27 cellular contexts compared by ENCODE assay signal in the genomic region with DNA sequence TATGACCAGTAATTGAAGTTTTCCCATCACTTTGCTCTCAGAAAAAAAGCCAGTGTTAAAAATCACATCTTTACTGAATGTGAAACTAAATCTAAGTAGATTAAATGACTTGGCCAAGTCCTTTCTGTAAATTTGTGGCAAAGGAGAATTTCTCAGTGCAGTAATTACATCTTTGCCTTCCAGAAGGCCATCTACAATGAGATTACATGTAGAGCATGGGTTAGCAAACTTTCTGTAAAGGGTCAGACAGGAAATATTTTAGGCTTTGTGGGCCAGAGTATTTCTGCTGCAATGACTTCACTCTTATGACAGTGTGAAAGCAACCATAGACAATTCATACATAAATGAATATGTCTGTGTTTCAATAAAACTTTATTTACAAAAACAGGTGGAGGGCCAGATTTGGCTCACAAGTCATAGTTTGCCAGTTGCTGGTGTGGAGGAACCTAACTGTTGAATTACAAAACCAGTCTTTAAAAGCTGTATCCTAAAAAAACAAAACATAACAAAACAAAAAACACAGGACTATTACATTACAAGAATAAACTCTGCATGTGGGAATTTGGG.
DNase-seq lines count a peak whose midpoint lies in the region; ATAC-seq, FAIRE-seq and TF ChIP-seq lines count a peak whose summit lies in the region.
"Had no signal": no experiment of that assay in that cellular context is flagged by ENCODE, and none has a peak within 500 bp of the region (broad histone marks: within the 10 kb centered on the region; RNA-seq: fewer than 3 reads in every experiment).

No MANE protein-coding gene starts in this region.

- no peak overlapping the region for H3K4me2 ChIP-seq in K562 (ENCODE audit: insufficient read depth, low read length)
- H3K4me2 ChIP-seq: A549; BLaER1 treated with 17β-estradiol and CSF1 and Interleukin-3, amounts not matched to agents 10 nM and 100 nM had no signal

- no peak overlapping the region for H3K27ac ChIP-seq in K562 (ENCODE audit: extremely low read depth, low read depth, low read length)
- H3K27ac ChIP-seq: 22Rv1; A549; BLaER1 treated with 17β-estradiol and CSF1 and Interleukin-3, amounts not matched to agents 10 nM and 100 nM had no signal

- no peak for TF ChIP-seq POLR2A in K562 (conservative IDR thresholded peaks at IDR 0.05)

- FAIRE-seq in K562 (lab: Jason Lieb, UNC) = no peak
- FAIRE-seq: A549, D721Med, GM12891, GM18507, H54 had no signal

- no peaks in the 10 kb centered on the region for H3K9me1 ChIP-seq in K562 (ENCODE audit: control insufficient read depth, insufficient read depth, low read length)

- no peaks in the 10 kb centered on the region for H3K4me1 ChIP-seq in K562 (replicated peaks in 1 of 2; ENCODE audit: control insufficient read depth in 2 of 2, insufficient read depth in 2 of 2, low read length in 2 of 2)
- H3K4me1 ChIP-seq: A549, BE2C, HAP-1 had no signal

- peaks cover 6 to 8% of the 10 kb centered on the region in 2 experiments; a peak in 2 of 5 replicates for H3K27me3 ChIP-seq in K562 (ENCODE audit: control insufficient read depth in 2 of 2, insufficient read depth in 2 of 2, low read length in 2 of 2)
- H3K27me3 ChIP-seq: BE2C; BLaER1 treated with 17β-estradiol and CSF1 and Interleukin-3, amounts not matched to agents 10 nM and 100 nM had no signal

- H3K79me2 ChIP-seq in K562 (ENCODE audit: control insufficient read depth, insufficient read depth, low read length) = no peaks in the 10 kb centered on the region

- TF ChIP-seq RAD21 in K562 (CRISPR knock-in tag; conservative IDR thresholded peaks at IDR 0.05 in 1 of 2, IDR thresholded peaks at IDR 0.05 in 1 of 2) = no peak

- POLR2A ChIA-PET in K562 (lab: Yijun Ruan, JAX) = no interaction called here

- no peak for TF ChIP-seq EP300 in K562 (IDR thresholded peaks at IDR 0.05; ENCODE audit: low read length)

- H3K4me3 ChIP-seq in K562 = no peak overlapping the region
- H3K4me3 ChIP-seq: A549; BLaER1 treated with 17β-estradiol and CSF1 and Interleukin-3, amounts not matched to agents 10 nM and 100 nM; HAP-1 had no signal

- no peak overlapping the region for H3K27ac Mint-ChIP-seq in activated CD8-positive, alpha-beta memory T cell treated with anti-CD3 and anti-CD28 coated beads, Interleukin-2, amount 10 ng/mL, durations not matched to agents 7 days and 5 days
- H3K27ac Mint-ChIP-seq in stimulated activated naive CD8-positive, alpha-beta T cell treated with anti-CD3 and anti-CD28 coated beads, Interleukin-15, amount 100 ng/mL, for 72 hours = no peak overlapping the region
- H3K27ac Mint-ChIP-seq: CD4-positive, alpha-beta T cell; CD8-positive, alpha-beta memory T cell had no signal

- H3K36me3 Mint-ChIP-seq in activated CD8-positive, alpha-beta memory T cell treated with anti-CD3 and anti-CD28 coated beads, Interleukin-2, amount 10 ng/mL, durations not matched to agents 7 days and 5 days = no peaks in the 10 kb centered on the region

- H3K4me3 Mint-ChIP-seq in activated CD8-positive, alpha-beta memory T cell treated with anti-CD3 and anti-CD28 coated beads, Interleukin-2, amount 10 ng/mL, durations not matched to agents 7 days and 5 days = no peak overlapping the region
- no peak overlapping the region for H3K4me3 Mint-ChIP-seq in stimulated activated naive CD8-positive, alpha-beta T cell treated with anti-CD3 and anti-CD28 coated beads, Interleukin-15, amount 100 ng/mL, for 72 hours
- H3K4me3 Mint-ChIP-seq: CD14-positive monocyte; CD4-positive, alpha-beta T cell; CD8-positive, alpha-beta memory T cell had no signal

- H3K36me3 ChIP-seq in K562 (ENCODE audit: control insufficient read depth, insufficient read depth, low read length) = no peaks in the 10 kb centered on the region
- H3K36me3 ChIP-seq: BE2C, HAP-1 had no signal

- H3K9me3 Mint-ChIP-seq in activated CD8-positive, alpha-beta memory T cell treated with anti-CD3 and anti-CD28 coated beads, Interleukin-2, amount 10 ng/mL, durations not matched to agents 7 days and 5 days (ENCODE audit: low read depth) = no peaks in the 10 kb centered on the region
- H3K9me3 Mint-ChIP-seq in stimulated activated naive CD8-positive, alpha-beta T cell treated with anti-CD3 and anti-CD28 coated beads, Interleukin-15, amount 100 ng/mL, for 72 hours = no peaks in the 10 kb centered on the region
- H3K9me3 Mint-ChIP-seq: CD4-positive, alpha-beta T cell; CD8-positive, alpha-beta memory T cell had no signal

- no peak overlapping the region for H2AFZ ChIP-seq in K562 (ENCODE audit: low read depth, low read length)

- TF ChIP-seq CTCF in K562 (IDR thresholded peaks at IDR 0.05 in 2 of 3, conservative IDR thresholded peaks at IDR 0.05 in 1 of 3; ENCODE audit: insufficient read depth in 2 of 3, low read depth in 1 of 3, low read length in 3 of 3) = no peak

- no peak overlapping the region for H3K9ac ChIP-seq in K562 (ENCODE audit: insufficient read depth in 1 of 2, low read depth in 2 of 2, low read length in 2 of 2)
- H3K9ac ChIP-seq: BLaER1 treated with 17β-estradiol and CSF1 and Interleukin-3, amounts not matched to agents 10 nM and 100 nM had no signal

- no peak for DNase-seq in activated CD8-positive, alpha-beta memory T cell treated with anti-CD3 and anti-CD28 coated beads, Interleukin-2, amount 10 ng/mL, durations not matched to agents 7 days and 5 days
- no peak for DNase-seq in activated CD8-positive, alpha-beta memory T cell treated with anti-CD3 and anti-CD28 coated beads, Interleukin-2, amount 50 U/mL, for 4 hours
- DNase-seq in stimulated activated naive CD8-positive, alpha-beta T cell treated with anti-CD3 and anti-CD28 coated beads, Interleukin-15, amount 100 ng/mL, for 72 hours = no peak
- DNase-seq in stimulated activated naive CD8-positive, alpha-beta T cell treated with anti-CD3 and anti-CD28 coated beads, Interleukin-15, Interleukin-2, amounts not matched to agents 100 U/mL and 50 U/mL, for 24 hours = no peak
- no peak for DNase-seq in K562 (ENCODE audit: extremely low read depth in 1 of 4, low spot score in 3 of 4)
- no peak for DNase-seq in SK-N-DZ (ENCODE audit: low spot score)
- no peak for DNase-seq in globus pallidus (ENCODE audit: low spot score)
- DNase-seq: ACHN; AML-193; BE2C; CD4-positive, alpha-beta T cell; CD8-positive, alpha-beta memory T cell; DMS 273 treated with DMSO at 0.1 percent for 48 hours; DMS79; EL; GDM1; GOT3 had no signal

- no peaks in the 10 kb centered on the region for H3K27me3 Mint-ChIP-seq in activated CD8-positive, alpha-beta memory T cell treated with anti-CD3 and anti-CD28 coated beads, Interleukin-2, amount 10 ng/mL, durations not matched to agents 7 days and 5 days
- H3K27me3 Mint-ChIP-seq in stimulated activated naive CD8-positive, alpha-beta T cell treated with anti-CD3 and anti-CD28 coated beads, Interleukin-15, amount 100 ng/mL, for 72 hours = no peaks in the 10 kb centered on the region
- H3K27me3 Mint-ChIP-seq: CD4-positive, alpha-beta T cell; CD8-positive, alpha-beta memory T cell had no signal

- H3K9me3 ChIP-seq in K562 (replicated peaks; ENCODE audit: control insufficient read depth, insufficient read depth, low read depth, low read length) = no peaks in the 10 kb centered on the region
- H3K9me3 ChIP-seq: A549; BE2C; BLaER1 treated with 17β-estradiol and CSF1 and Interleukin-3, amounts not matched to agents 10 nM and 100 nM; HAP-1 had no signal

- no TSS peak for BruUV-seq in K562 (replicated peaks; lab: Mats Ljungman, UMichigan)

- H4K20me1 ChIP-seq in K562 (replicated peaks; ENCODE audit: control insufficient read depth, insufficient read depth, low read length) = no peaks in the 10 kb centered on the region

- CTCF ChIA-PET in activated CD8-positive, alpha-beta memory T cell treated with anti-CD3 and anti-CD28 coated beads, Interleukin-2, amount 10 ng/mL, durations not matched to agents 7 days and 5 days (lab: Charles Lee) = interaction anchor here (1.1 kb wide), 1 partner anchor 41 kb away, joined by 3 read pairs; no protein-coding TSS in a partner anchor
- CTCF ChIA-PET in K562 (lab: Yijun Ruan, JAX; ENCODE audit: low intra/inter-chr PET ratio) = no interaction called here

- ATAC-seq in activated CD8-positive, alpha-beta memory T cell treated with anti-CD3 and anti-CD28 coated beads, Interleukin-2, amount 10 ng/mL, durations not matched to agents 7 days and 5 days = peak; percentile 42
- peak; percentile 48 for ATAC-seq in stimulated activated naive CD8-positive, alpha-beta T cell treated with anti-CD3 and anti-CD28 coated beads, Interleukin-15, amount 100 ng/mL, for 72 hours
- ATAC-seq in stimulated activated naive CD8-positive, alpha-beta T cell treated with anti-CD3 and anti-CD28 coated beads, Interleukin-15, Interleukin-2, amounts not matched to agents 100 U/mL and 50 U/mL, for 24 hours = no peak
- no peak for ATAC-seq in K562
- ATAC-seq in GM21360 (IDR thresholded peaks at IDR 0.05; ENCODE audit: unreplicated experiment) = no peak
- ATAC-seq: A549 had no signal

- in situ Hi-C loops in K562 (cut with MboI) = no loop called here

- intact Hi-C loops in K562 (cut with micrococcal nuclease) = no loop called here

- peaks cover 8% of the 10 kb centered on the region for H3K4me1 Mint-ChIP-seq in activated CD8-positive, alpha-beta memory T cell treated with anti-CD3 and anti-CD28 coated beads, Interleukin-2, amount 10 ng/mL, durations not matched to agents 7 days and 5 days
- peaks cover 8% of the 10 kb centered on the region for H3K4me1 Mint-ChIP-seq in stimulated activated naive CD8-positive, alpha-beta T cell treated with anti-CD3 and anti-CD28 coated beads, Interleukin-15, amount 100 ng/mL, for 72 hours
- H3K4me1 Mint-ChIP-seq: CD14-positive monocyte; CD8-positive, alpha-beta memory T cell had no signal

TF ChIP-seq in K562, 482 proteins besides CTCF, POLR2A, EP300 and RAD21 (continues in another document):
- TF ChIP-seq ELK3 (CRISPR knock-in tag; IDR thresholded peaks at IDR 0.05) = no peak

Comparison
In these comparisons a context has a peak if more than half of its experiments do, and no peak if none do; other contexts are left out.
1. ATAC-seq: peak in activated CD8-positive, alpha-beta memory T cell treated with anti-CD3 and anti-CD28 coated beads, Interleukin-2, amount 10 ng/mL, durations not matched to agents 7 days and 5 days (single experiment) and stimulated activated naive CD8-positive, alpha-beta T cell treated with anti-CD3 and anti-CD28 coated beads, Interleukin-15, amount 100 ng/mL, for 72 hours (single experiment); none in stimulated activated naive CD8-positive, alpha-beta T cell treated with anti-CD3 and anti-CD28 coated beads, Interleukin-15, Interleukin-2, amounts not matched to agents 100 U/mL and 50 U/mL, for 24 hours (single experiment), K562 (single experiment) and GM21360 (single experiment).